8 cellular contexts compared by ENCODE assay signal in genomic region chr6:145814035-145814500, GRCh38. TPM values are rescaled to one million over a fixed set of nuclear protein-coding genes. Genes with fewer than 3 reads are reported as not detected.
DNase-seq lines count a peak whose midpoint lies in the region; ATAC-seq and TF ChIP-seq lines count a peak whose summit lies in the region.

No MANE protein-coding gene starts in this region.

- DNase-seq in AG04450 (ENCODE audit: low read depth, low spot score) (no peak), NCI-H345 (lab: John Stamatoyannopoulos, UW) (peak; percentile 35), activated T-helper 1 cell treated with Interleukin-2 at 50 U/mL for 16 hours (ENCODE audit: low read depth) (peak; percentile 3), mucosa of gallbladder (ENCODE audit: low spot score) (no peak)

- CTCF ChIA-PET in AG04450 (lab: Charles Lee): interaction anchor here (0.9 kb wide), 1 partner anchor 81 kb away, joined by 4 read pairs; no protein-coding TSS in a partner anchor

- H2AFZ ChIP-seq in neuron (ENCODE audit: low read depth, low read length): peak overlapping the region; percentile 1

- H3K9me3 ChIP-seq in AG04450 (ENCODE audit: control insufficient read depth, insufficient read depth, low read length) (no peaks in the 10 kb centered on the region), gastroesophageal sphincter (no peaks in the 10 kb centered on the region), neuron (ENCODE audit: low read length) (no peaks in the 10 kb centered on the region)

- ATAC-seq in GM18502 (IDR thresholded peaks at IDR 0.05; ENCODE audit: poor library complexity, unreplicated experiment): peak; percentile 23
- ATAC-seq in HG02938 (IDR thresholded peaks at IDR 0.05; ENCODE audit: unreplicated experiment): peak; percentile 9
- peak; percentile 12 for ATAC-seq in gastroesophageal sphincter

- POLR2A ChIA-PET in AG04450 (lab: Yijun Ruan, JAX): interaction anchor here (0.6 to 2.2 kb wide), 8 partner anchors 10 to 79 kb away, joined by 3 to 25 read pairs (median 5); partner anchors contain the start of gene EPM2A

- H3K27me3 ChIP-seq in AG04450 (ENCODE audit: control insufficient read depth, insufficient read depth, low read length) (no peaks in the 10 kb centered on the region), gastroesophageal sphincter (no peaks in the 10 kb centered on the region), neuron (ENCODE audit: insufficient read depth, low read length) (no peaks in the 10 kb centered on the region)

- no peak for TF ChIP-seq EP300 in gastroesophageal sphincter (IDR thresholded peaks at IDR 0.05)

- TF ChIP-seq CTCF in AG04450 (IDR thresholded peaks at IDR 0.05; ENCODE audit: low read depth, low read length): no peak
- no peak for TF ChIP-seq CTCF in gastroesophageal sphincter (IDR thresholded peaks at IDR 0.05)

- WGBS in gastroesophageal sphincter (ENCODE audit: low coverage in 1 of 2), 2 donors: 0% methylated on average over 4 to 5 of the region's 33 CpGs

- H3K4me1 ChIP-seq in gastroesophageal sphincter: peaks cover 0 to 46% (median 0%) of the 10 kb centered on the region in 3 donors
- peaks cover 20% of the 10 kb centered on the region for H3K4me1 ChIP-seq in neuron (ENCODE audit: insufficient read depth, low read length)

- peak overlapping the region; percentile 79 for H3K4me3 ChIP-seq in AG04450 (ENCODE audit: low read depth, low read length)
- H3K4me3 ChIP-seq in gastroesophageal sphincter: peak overlapping the region; percentile 82 to 88
- peak overlapping the region; percentile 98 for H3K4me3 ChIP-seq in neuron (ENCODE audit: low read length)

- TF ChIP-seq POLR2A in gastroesophageal sphincter (IDR thresholded peaks at IDR 0.05): no peak

- H3K27ac ChIP-seq in AG04450 (ENCODE audit: low read depth, low read length) (peak overlapping the region; percentile 68), gastroesophageal sphincter (peak overlapping the region; percentile 88 to 97 (median 94))

- H3K36me3 ChIP-seq in gastroesophageal sphincter (no peaks in the 10 kb centered on the region), neuron (ENCODE audit: insufficient read depth, low read length) (no peaks in the 10 kb centered on the region)

RNA-seq across cellular contexts. Expression of gene FBXO30, which starts 0.5 kb away (rescaled TPM):
- 8.8 and 11.8 TPM in 2 replicates for polyA plus RNA-seq in AG04450 (2011; rRNA removed)
- 11.6 and 21.6 TPM in 2 replicates for polyA minus RNA-seq in AG04450 (2011; rRNA and poly(A)+ RNA removed)
- total RNA-seq in gastroesophageal sphincter: 100 to 1,000 TPM in 1 of 4 donors, 10 to 100 TPM in 3; 47.7 to 102 (median 63.1) TPM
- 13.9 TPM for total RNA-seq in mucosa of gallbladder

Comparison
In these comparisons a context has a peak if more than half of its experiments do, and no peak if none do; other contexts are left out.
1. DNase-seq: peak in NCI-H345 (single experiment) and activated T-helper 1 cell treated with Interleukin-2 at 50 U/mL for 16 hours (single experiment); none in AG04450 (single experiment) and mucosa of gallbladder (single experiment).
2. Peak in every context shown above with its lines, with median percentiles within 50 percentile points of each other: H3K4me3 ChIP-seq and ATAC-seq.